ENCODE assay signal across 1 cellular context in the genomic region with DNA sequence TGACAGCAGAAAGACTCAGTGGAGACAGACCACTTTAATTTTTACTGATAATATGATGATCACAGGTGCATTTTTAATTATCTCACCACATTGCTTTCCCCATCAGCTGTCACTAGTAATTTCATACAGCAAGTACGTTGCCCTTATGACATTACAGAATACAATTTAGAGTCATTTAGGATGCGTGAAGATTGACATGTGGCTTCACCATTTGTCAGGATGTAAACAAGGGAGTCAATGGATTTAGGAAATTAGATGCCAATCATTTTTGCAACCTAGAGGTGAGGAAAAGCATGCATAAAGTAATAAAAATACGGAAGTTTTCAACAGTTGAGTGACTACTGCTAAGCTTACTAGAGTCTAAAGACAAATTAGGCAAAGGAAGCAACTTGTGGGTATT.
TF ChIP-seq lines count a peak whose summit lies in the region.

No MANE protein-coding gene starts in this region.

TF ChIP-seq in GM23338, 12 proteins besides CTCF, POLR2A, EP300 and RAD21 (continued from another document):
- TF ChIP-seq, protein P1, sequence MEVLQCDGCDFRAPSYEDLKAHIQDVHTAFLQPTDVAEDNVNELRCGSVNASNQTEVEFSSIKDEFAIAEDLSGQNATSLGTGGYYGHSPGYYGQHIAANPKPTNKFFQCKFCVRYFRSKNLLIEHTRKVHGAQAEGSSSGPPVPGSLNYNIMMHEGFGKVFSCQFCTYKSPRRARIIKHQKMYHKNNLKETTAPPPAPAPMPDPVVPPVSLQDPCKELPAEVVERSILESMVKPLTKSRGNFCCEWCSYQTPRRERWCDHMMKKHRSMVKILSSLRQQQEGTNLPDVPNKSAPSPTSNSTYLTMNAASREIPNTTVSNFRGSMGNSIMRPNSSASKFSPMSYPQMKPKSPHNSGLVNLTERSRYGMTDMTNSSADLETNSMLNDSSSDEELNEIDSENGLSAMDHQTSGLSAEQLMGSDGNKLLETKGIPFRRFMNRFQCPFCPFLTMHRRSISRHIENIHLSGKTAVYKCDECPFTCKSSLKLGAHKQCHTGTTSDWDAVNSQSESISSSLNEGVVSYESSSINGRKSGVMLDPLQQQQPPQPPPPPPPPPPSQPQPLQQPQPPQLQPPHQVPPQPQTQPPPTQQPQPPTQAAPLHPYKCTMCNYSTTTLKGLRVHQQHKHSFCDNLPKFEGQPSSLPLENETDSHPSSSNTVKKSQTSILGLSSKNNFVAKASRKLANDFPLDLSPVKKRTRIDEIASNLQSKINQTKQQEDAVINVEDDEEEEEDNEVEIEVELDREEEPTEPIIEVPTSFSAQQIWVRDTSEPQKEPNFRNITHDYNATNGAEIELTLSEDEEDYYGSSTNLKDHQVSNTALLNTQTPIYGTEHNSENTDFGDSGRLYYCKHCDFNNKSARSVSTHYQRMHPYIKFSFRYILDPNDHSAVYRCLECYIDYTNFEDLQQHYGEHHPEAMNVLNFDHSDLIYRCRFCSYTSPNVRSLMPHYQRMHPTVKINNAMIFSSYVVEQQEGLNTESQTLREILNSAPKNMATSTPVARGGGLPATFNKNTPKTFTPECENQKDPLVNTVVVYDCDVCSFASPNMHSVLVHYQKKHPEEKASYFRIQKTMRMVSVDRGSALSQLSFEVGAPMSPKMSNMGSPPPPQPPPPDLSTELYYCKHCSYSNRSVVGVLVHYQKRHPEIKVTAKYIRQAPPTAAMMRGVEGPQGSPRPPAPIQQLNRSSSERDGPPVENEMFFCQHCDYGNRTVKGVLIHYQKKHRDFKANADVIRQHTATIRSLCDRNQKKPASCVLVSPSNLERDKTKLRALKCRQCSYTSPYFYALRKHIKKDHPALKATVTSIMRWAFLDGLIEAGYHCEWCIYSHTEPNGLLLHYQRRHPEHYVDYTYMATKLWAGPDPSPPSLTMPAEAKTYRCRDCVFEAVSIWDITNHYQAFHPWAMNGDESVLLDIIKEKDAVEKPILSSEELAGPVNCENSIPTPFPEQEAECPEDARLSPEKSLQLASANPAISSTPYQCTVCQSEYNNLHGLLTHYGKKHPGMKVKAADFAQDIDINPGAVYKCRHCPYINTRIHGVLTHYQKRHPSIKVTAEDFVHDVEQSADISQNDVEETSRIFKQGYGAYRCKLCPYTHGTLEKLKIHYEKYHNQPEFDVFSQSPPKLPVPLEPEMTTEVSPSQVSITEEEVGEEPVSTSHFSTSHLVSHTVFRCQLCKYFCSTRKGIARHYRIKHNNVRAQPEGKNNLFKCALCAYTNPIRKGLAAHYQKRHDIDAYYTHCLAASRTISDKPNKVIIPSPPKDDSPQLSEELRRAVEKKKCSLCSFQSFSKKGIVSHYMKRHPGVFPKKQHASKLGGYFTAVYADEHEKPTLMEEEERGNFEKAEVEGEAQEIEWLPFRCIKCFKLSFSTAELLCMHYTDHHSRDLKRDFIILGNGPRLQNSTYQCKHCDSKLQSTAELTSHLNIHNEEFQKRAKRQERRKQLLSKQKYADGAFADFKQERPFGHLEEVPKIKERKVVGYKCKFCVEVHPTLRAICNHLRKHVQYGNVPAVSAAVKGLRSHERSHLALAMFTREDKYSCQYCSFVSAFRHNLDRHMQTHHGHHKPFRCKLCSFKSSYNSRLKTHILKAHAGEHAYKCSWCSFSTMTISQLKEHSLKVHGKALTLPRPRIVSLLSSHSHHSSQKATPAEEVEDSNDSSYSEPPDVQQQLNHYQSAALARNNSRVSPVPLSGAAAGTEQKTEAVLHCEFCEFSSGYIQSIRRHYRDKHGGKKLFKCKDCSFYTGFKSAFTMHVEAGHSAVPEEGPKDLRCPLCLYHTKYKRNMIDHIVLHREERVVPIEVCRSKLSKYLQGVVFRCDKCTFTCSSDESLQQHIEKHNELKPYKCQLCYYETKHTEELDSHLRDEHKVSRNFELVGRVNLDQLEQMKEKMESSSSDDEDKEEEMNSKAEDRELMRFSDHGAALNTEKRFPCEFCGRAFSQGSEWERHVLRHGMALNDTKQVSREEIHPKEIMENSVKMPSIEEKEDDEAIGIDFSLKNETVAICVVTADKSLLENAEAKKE (CRISPR knock-in tag; IDR thresholded peaks at IDR 0.05), result no peak
- no peak for TF ChIP-seq ETS1 (IDR thresholded peaks at IDR 0.05)
- no peak for TF ChIP-seq STAT1 (IDR thresholded peaks at IDR 0.05; ENCODE audit: unreplicated experiment)
TF ChIP-seq in GM23338: peak in this region for 0.
